In the genomic region with DNA sequence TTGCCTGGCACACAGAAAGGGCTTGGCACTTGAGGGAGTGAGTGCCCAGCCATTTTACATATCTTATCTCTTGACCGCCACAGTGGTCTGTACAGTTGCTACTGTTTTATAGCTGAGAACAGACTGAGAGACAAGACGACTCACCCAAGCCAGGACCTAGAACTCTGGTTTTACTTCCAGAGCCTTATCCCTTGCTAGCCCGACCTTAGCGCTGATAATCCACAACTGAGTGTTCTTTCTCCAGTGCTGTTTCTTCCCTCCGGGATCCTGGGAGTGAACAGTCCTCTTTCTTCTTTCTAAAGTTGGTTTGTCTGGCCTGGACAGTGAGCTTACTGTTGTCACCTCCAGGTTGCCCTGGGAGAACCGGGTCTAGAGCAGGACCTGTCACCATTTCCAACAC, we compare ENCODE assay signal across 21 cellular contexts. TPM values are rescaled to one million over a fixed set of nuclear protein-coding genes. Genes with fewer than 3 reads are reported as not detected.
DNase-seq lines count a peak whose midpoint lies in the region; ATAC-seq and TF ChIP-seq lines count a peak whose summit lies in the region.
"Had no signal": no experiment of that assay in that cellular context is flagged by ENCODE, and none has a peak within 500 bp of the region (broad histone marks: within the 10 kb centered on the region; RNA-seq: fewer than 3 reads in every experiment).

No MANE protein-coding gene starts in this region.

- H3K4me2 ChIP-seq in mesenchymal stem cell (ENCODE audit: low read length, poor library complexity, severe bottlenecking) = no peak overlapping the region

- peaks cover 75% of the 10 kb centered on the region for H3K4me1 ChIP-seq in left ventricle myocardium inferior
- H3K4me1 ChIP-seq in mesenchymal stem cell (ENCODE audit: control insufficient read depth, insufficient read depth, low read depth, low read length) = peaks cover 30% of the 10 kb centered on the region
- peaks cover 16% of the 10 kb centered on the region for H3K4me1 ChIP-seq in thymus (ENCODE audit: control insufficient read depth, insufficient read depth, low read length)

- no peak overlapping the region for H4K91ac ChIP-seq in mesenchymal stem cell (ENCODE audit: low read length)

- H3K27ac ChIP-seq in left ventricle myocardium inferior (replicated peaks) = peak overlapping the region; percentile 14
- no peak overlapping the region for H3K27ac ChIP-seq in mesenchymal stem cell (ENCODE audit: low read length, poor library complexity, severe bottlenecking)
- H3K27ac ChIP-seq in thymus (ENCODE audit: low read depth) = peak overlapping the region; percentile 1
- H3K27ac ChIP-seq: right lobe of liver had no signal

- H2BK5ac ChIP-seq in mesenchymal stem cell (ENCODE audit: low read depth, low read length, poor library complexity, severe bottlenecking) = no peak overlapping the region

- intact Hi-C loops in left ventricle myocardium inferior (cut with micrococcal nuclease) = no loop called here
- intact Hi-C loops in left ventricle myocardium superior (cut with micrococcal nuclease) = no loop called here
- intact Hi-C loops in activated T-helper 1 cell treated with anti-CD3 and anti-CD28 coated beads, Interleukin-12 subunit alpha, Interleukin-12 subunit beta, Interleukin-2, Interleukin-4 antibody, amounts not matched to agents 30 ng/mL and 10 ng/mL and 1 ng/mL, durations not matched to agents 14 hours and 24 hours and 36 hours (cut with micrococcal nuclease) = no loop called here

- H3K9me3 ChIP-seq in left ventricle myocardium inferior (replicated peaks) (no peaks in the 10 kb centered on the region), mesenchymal stem cell (ENCODE audit: control insufficient read depth, low read length) (no peaks in the 10 kb centered on the region), thymus (ENCODE audit: control insufficient read depth) (no peaks in the 10 kb centered on the region)
- H3K9me3 ChIP-seq: Caco-2, heart left ventricle, right lobe of liver had no signal

- H3K9ac ChIP-seq in mesenchymal stem cell (ENCODE audit: low read length) = peak overlapping the region; percentile 85

- no peak overlapping the region for H3K4ac ChIP-seq in mesenchymal stem cell (ENCODE audit: low read depth in 1 of 2, low read length in 2 of 2)

- H3K4me3 ChIP-seq in left ventricle myocardium inferior = no peak overlapping the region
- H3K4me3 ChIP-seq in mesenchymal stem cell (ENCODE audit: insufficient read depth in 1 of 2, low read depth in 1 of 2, low read length in 2 of 2) = no peak overlapping the region
- H3K4me3 ChIP-seq in thymus (ENCODE audit: low read length) = no peak overlapping the region
- H3K4me3 ChIP-seq: right lobe of liver had no signal

- H2BK120ac ChIP-seq in mesenchymal stem cell (ENCODE audit: low read depth, low read length) = no peak overlapping the region

- no peaks in the 10 kb centered on the region for H3K27me3 ChIP-seq in left ventricle myocardium inferior (ENCODE audit: low read depth)
- H3K27me3 ChIP-seq in mesenchymal stem cell (ENCODE audit: control insufficient read depth in 1 of 2, insufficient read depth in 1 of 2, low read length in 2 of 2) = no peaks in the 10 kb centered on the region
- no peaks in the 10 kb centered on the region for H3K27me3 ChIP-seq in thymus (ENCODE audit: control insufficient read depth, insufficient read depth)
- H3K27me3 ChIP-seq: dorsolateral prefrontal cortex, heart left ventricle, right lobe of liver had no signal

- H3K4me3 Mint-ChIP-seq in activated T-helper 1 cell treated with anti-CD3 and anti-CD28 coated beads, Interleukin-12 subunit alpha, Interleukin-12 subunit beta, Interleukin-2, Interleukin-4 antibody, amounts not matched to agents 30 ng/mL and 10 ng/mL and 1 ng/mL, durations not matched to agents 14 hours and 24 hours and 36 hours = no peak overlapping the region
- H3K4me3 Mint-ChIP-seq: activated naive CD8-positive, alpha-beta T cell had no signal

- no peak overlapping the region for H2BK15ac ChIP-seq in mesenchymal stem cell (ENCODE audit: low read depth, poor library complexity, severe bottlenecking)

- WGBS in mesenchymal stem cell = 86% methylated on average over 6 of the region's 6 CpGs
- 97% methylated on average over 6 of the region's 6 CpGs for WGBS in thymus

- no peak overlapping the region for H3K18ac ChIP-seq in mesenchymal stem cell (ENCODE audit: low read depth in 1 of 2, low read length in 2 of 2)

- H3K36me3 Mint-ChIP-seq in activated T-helper 1 cell treated with anti-CD3 and anti-CD28 coated beads, Interleukin-12 subunit alpha, Interleukin-12 subunit beta, Interleukin-2, Interleukin-4 antibody, amounts not matched to agents 30 ng/mL and 10 ng/mL and 1 ng/mL, durations not matched to agents 14 hours and 24 hours and 36 hours (ENCODE audit: low read depth) = peaks cover 9% of the 10 kb centered on the region

- no peak overlapping the region for H2BK12ac ChIP-seq in mesenchymal stem cell (ENCODE audit: low read length in 2 of 2)

- H2AFZ ChIP-seq in mesenchymal stem cell (ENCODE audit: low read depth, low read length) = no peak overlapping the region

- peak overlapping the region; percentile 18 for H3K27ac Mint-ChIP-seq in activated T-helper 1 cell treated with anti-CD3 and anti-CD28 coated beads, Interleukin-12 subunit alpha, Interleukin-12 subunit beta, Interleukin-2, Interleukin-4 antibody, amounts not matched to agents 30 ng/mL and 10 ng/mL and 1 ng/mL, durations not matched to agents 14 hours and 24 hours and 36 hours
- H3K27ac Mint-ChIP-seq: activated naive CD8-positive, alpha-beta T cell had no signal

- no peak for TF ChIP-seq CTCF in left ventricle myocardium inferior (IDR thresholded peaks at IDR 0.05; ENCODE audit: borderline replicate concordance)

- DNase-seq in left ventricle myocardium inferior (no peak), left ventricle myocardium superior (no peak), mesenchymal stem cell (no peak), NCI-H524 treated with DMSO at 0.1 percent for 48 hours (lab: John Stamatoyannopoulos, UW) (no peak)
- no peak for DNase-seq in activated T-helper 1 cell treated with anti-CD3 and anti-CD28 coated beads, Interleukin-12 subunit alpha, Interleukin-12 subunit beta, Interleukin-2, Interleukin-4 antibody, amounts not matched to agents 30 ng/mL and 10 ng/mL and 1 ng/mL, durations not matched to agents 14 hours and 24 hours and 36 hours (ENCODE audit: low spot score)
- DNase-seq in stimulated activated CD8-positive, alpha-beta memory T cell treated with anti-CD3 and anti-CD28 coated beads, Interleukin-4, amount 100 ng/mL, for 48 hours = no peak
- DNase-seq: activated CD4-positive, alpha-beta T cell treated with anti-CD3 and anti-CD28 coated beads for 1 hour; activated T-cell treated with anti-CD3 and anti-CD28 coated beads for 4 hours; Caco-2; dorsolateral prefrontal cortex; EL; heart left ventricle; mesendoderm; NCI-H187 treated with DMSO at 0.1 percent for 48 hours; right lobe of liver; Right ventricle myocardium superior; stimulated activated CD4-positive, alpha-beta T cell treated with anti-CD3 and anti-CD28 coated beads, Interleukin-2, amount 100 ng/mL, for 24 hours; T-helper 2 cell had no signal

- no peak overlapping the region for H2AK5ac ChIP-seq in mesenchymal stem cell (ENCODE audit: low read length, severe bottlenecking)

- H3K4me1 Mint-ChIP-seq in activated T-helper 1 cell treated with anti-CD3 and anti-CD28 coated beads, Interleukin-12 subunit alpha, Interleukin-12 subunit beta, Interleukin-2, Interleukin-4 antibody, amounts not matched to agents 30 ng/mL and 10 ng/mL and 1 ng/mL, durations not matched to agents 14 hours and 24 hours and 36 hours (ENCODE audit: low read depth) = peaks cover 65% of the 10 kb centered on the region

- no peaks in the 10 kb centered on the region for H3K9me3 Mint-ChIP-seq in activated T-helper 1 cell treated with anti-CD3 and anti-CD28 coated beads, Interleukin-12 subunit alpha, Interleukin-12 subunit beta, Interleukin-2, Interleukin-4 antibody, amounts not matched to agents 30 ng/mL and 10 ng/mL and 1 ng/mL, durations not matched to agents 14 hours and 24 hours and 36 hours

- peaks cover 14% of the 10 kb centered on the region for H3K36me3 ChIP-seq in left ventricle myocardium inferior
- H3K36me3 ChIP-seq in mesenchymal stem cell (ENCODE audit: control insufficient read depth in 1 of 2, insufficient read depth in 2 of 2, low read depth in 1 of 2, low read length in 2 of 2) = peaks cover 7 to 17% of the 10 kb centered on the region in 2 experiments
- peaks cover 25% of the 10 kb centered on the region for H3K36me3 ChIP-seq in thymus (ENCODE audit: control insufficient read depth, insufficient read depth)

- no peak overlapping the region for H4K8ac ChIP-seq in mesenchymal stem cell (ENCODE audit: low read length)

- no peak overlapping the region for H3K23ac ChIP-seq in mesenchymal stem cell (ENCODE audit: low read length in 2 of 2)

- H3K14ac ChIP-seq in mesenchymal stem cell (ENCODE audit: low read length in 2 of 2) = no peak overlapping the region

- no peaks in the 10 kb centered on the region for H3K27me3 Mint-ChIP-seq in activated T-helper 1 cell treated with anti-CD3 and anti-CD28 coated beads, Interleukin-12 subunit alpha, Interleukin-12 subunit beta, Interleukin-2, Interleukin-4 antibody, amounts not matched to agents 30 ng/mL and 10 ng/mL and 1 ng/mL, durations not matched to agents 14 hours and 24 hours and 36 hours (ENCODE audit: insufficient read depth)
- H3K27me3 Mint-ChIP-seq: activated naive CD8-positive, alpha-beta T cell had no signal

- ATAC-seq in left ventricle myocardium superior (no peak), HG03571 (IDR thresholded peaks at IDR 0.05; ENCODE audit: unreplicated experiment) (no peak)
- ATAC-seq: heart left ventricle, right lobe of liver had no signal

- peaks cover 25% of the 10 kb centered on the region for H3K79me1 ChIP-seq in mesenchymal stem cell (replicated peaks; ENCODE audit: low read length, poor library complexity, severe bottlenecking)

RNA-seq across cellular contexts. Expression of a gene that starts 52.5 kb away (rescaled TPM):
- 33.7 TPM for total RNA-seq in left ventricle myocardium inferior
- 34.6 TPM for total RNA-seq in left ventricle myocardium superior
- total RNA-seq in activated T-helper 1 cell treated with anti-CD3 and anti-CD28 coated beads, Interleukin-12 subunit alpha, Interleukin-12 subunit beta, Interleukin-2, Interleukin-4 antibody, amounts not matched to agents 30 ng/mL and 10 ng/mL and 1 ng/mL, durations not matched to agents 14 hours and 24 hours and 36 hours = 15.2 and 16.8 TPM in 2 replicates
- 13.5 TPM for polyA plus RNA-seq in mesenchymal stem cell (2013, experiment 1 of 2)
- polyA plus RNA-seq in mesenchymal stem cell (2013, experiment 2 of 2) = 14.1 TPM
- polyA plus RNA-seq in thymus = 15.2 TPM
